In the genomic region with DNA sequence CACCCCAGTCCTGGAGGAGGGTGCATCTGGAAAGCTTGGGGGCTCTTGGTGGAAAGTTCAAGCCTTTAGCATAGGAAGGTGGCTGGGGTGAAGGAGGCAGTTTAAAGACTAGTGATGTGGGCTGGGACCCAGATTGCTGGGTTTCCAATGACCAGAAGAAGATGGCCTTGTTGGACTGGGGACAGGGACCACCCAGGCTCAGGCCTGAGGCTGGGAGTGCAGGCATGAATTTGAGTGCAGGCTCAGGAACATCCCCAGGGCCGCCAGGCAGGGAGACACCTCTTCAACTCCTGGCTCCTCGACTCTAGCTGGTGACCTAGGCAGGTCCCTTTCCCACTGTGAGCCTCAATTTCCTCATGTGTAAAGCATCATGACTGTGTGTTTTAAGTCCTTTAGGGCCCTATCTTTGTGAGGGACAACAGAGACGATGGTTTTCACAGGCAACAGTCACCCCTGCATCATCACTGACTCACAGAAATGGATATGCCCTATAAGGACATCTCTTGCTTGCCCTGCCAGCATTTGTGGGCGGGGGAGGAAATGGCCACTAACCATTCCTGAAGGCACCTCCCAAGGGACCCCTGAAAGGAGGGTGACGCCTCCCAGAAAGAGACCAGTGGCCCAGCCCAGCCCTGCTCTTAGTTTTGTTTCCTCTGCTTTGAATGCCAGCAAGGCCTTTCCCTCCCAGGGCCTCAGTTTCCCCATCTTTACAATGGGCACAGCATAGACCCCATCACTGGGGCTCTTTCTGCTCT, we compare ENCODE assay signal across 9 cellular contexts. TPM values are rescaled to one million over a fixed set of nuclear protein-coding genes. Genes with fewer than 3 reads are reported as not detected.
A peak's percentile ranks its signal among the peaks of the same experiment; 100 is the strongest.
DNase-seq lines count a peak whose midpoint lies in the region; ATAC-seq and TF ChIP-seq lines count a peak whose summit lies in the region.
"Had no signal": no experiment of that assay in that cellular context is flagged by ENCODE, and none has a peak within 500 bp of the region (broad histone marks: within the 10 kb centered on the region; RNA-seq: fewer than 3 reads in every experiment).

No MANE protein-coding gene starts in this region.

- H3K27ac ChIP-seq in IMR-90 (ENCODE audit: insufficient read depth, low read length) (peak overlapping the region; percentile 90), tibial nerve (peak overlapping the region in 3 of 4 donors; percentile 55 to 73 (median 65))

- TF ChIP-seq POLR2A in IMR-90 (IDR thresholded peaks at IDR 0.05; ENCODE audit: low read depth, low read length) (peak; percentile 40; the same call in 1 of the 2 replicates), tibial nerve (IDR thresholded peaks at IDR 0.05) (no peak)

- peak; percentile 93 for ATAC-seq in IMR-90 (ENCODE audit: low read depth)
- ATAC-seq in activated naive CD4-positive, alpha-beta T cell treated with anti-CD3 and anti-CD28 coated beads, Interleukin-2, amount 50 U/mL, for 72 hours, result peak; percentile 83 to 92

- H3K4me2 ChIP-seq in IMR-90 (ENCODE audit: low read depth, low read length), result peak overlapping the region; percentile 18; the same call in 1 of the 2 replicates

- H3K56ac ChIP-seq in IMR-90 (ENCODE audit: extremely low read depth, insufficient read depth, low read length), result peak overlapping the region; percentile 77

- peak overlapping the region; percentile 96 for H4K5ac ChIP-seq in IMR-90 (ENCODE audit: low read depth, low read length)

- H3K27ac Mint-ChIP-seq in activated naive CD4-positive, alpha-beta T cell treated with anti-CD3 and anti-CD28 coated beads, Interleukin-2, amount 50 U/mL, for 72 hours, result peak overlapping the region; percentile 96 to 97

- in situ Hi-C loops in IMR-90 (cut with MboI; ENCODE audit: low sequenced_read_pairs), result no loop called here

- H3K9me3 ChIP-seq in IMR-90 (ENCODE audit: control insufficient read depth, insufficient read depth, low read length) (no peaks in the 10 kb centered on the region), tibial nerve (no peaks in the 10 kb centered on the region)
- H3K9me3 ChIP-seq: Caco-2 had no signal

- H3K4ac ChIP-seq in IMR-90 (ENCODE audit: low read depth, low read length), result peak overlapping the region; percentile 99

- H4K91ac ChIP-seq in IMR-90 (ENCODE audit: insufficient read depth, low read depth, low read length), result peak overlapping the region; percentile 99

- peak overlapping the region; percentile 81 for H2AFZ ChIP-seq in IMR-90 (replicated peaks; ENCODE audit: low read length, poor library complexity)

- TF ChIP-seq EP300 in tibial nerve (IDR thresholded peaks at IDR 0.05), result peak in 1 of 2 donors; percentile 16

- peaks cover 15 to 54% of the 10 kb centered on the region in 2 donors for H3K36me3 Mint-ChIP-seq in activated naive CD4-positive, alpha-beta T cell treated with anti-CD3 and anti-CD28 coated beads, Interleukin-2, amount 50 U/mL, for 72 hours

- H3K18ac ChIP-seq in IMR-90 (ENCODE audit: low read depth, low read length), result peak overlapping the region; percentile 90

- DNase-seq in activated gamma-delta T cell treated with Interleukin-2 at 50 U/mL for 16 hours, result peak; percentile 48
- no peak for DNase-seq in activated gamma-delta T cell (lab: John Stamatoyannopoulos, UW)
- peak; percentile 97 for DNase-seq in IMR-90
- DNase-seq in activated naive CD4-positive, alpha-beta T cell treated with anti-CD3 and anti-CD28 coated beads, Interleukin-2, amount 50 U/mL, for 72 hours (ENCODE audit: low spot score in 2 of 2), result peak; percentile 36 to 82
- peak; percentile 58 for DNase-seq in kidney glomerular epithelial cell (lab: John Stamatoyannopoulos, UW)
- DNase-seq in tibial nerve (ENCODE audit: low spot score in 2 of 2), result peak in 1 of 2 donors; percentile 27
- no peak for DNase-seq in OCI-M1 (lab: John Stamatoyannopoulos, UW)
- DNase-seq in NCI-H146 treated with DMSO at 0.1 percent for 48 hours (lab: John Stamatoyannopoulos, UW; ENCODE audit: unreplicated experiment), result no peak

- H3K4me3 ChIP-seq in IMR-90 (ENCODE audit: insufficient read depth, low read depth, low read length), result no peak overlapping the region
- H3K4me3 ChIP-seq in tibial nerve, result no peak overlapping the region

- no peak for TF ChIP-seq CTCF in IMR-90 (conservative IDR thresholded peaks at IDR 0.05; ENCODE audit: low read depth, low read length)
- TF ChIP-seq CTCF in tibial nerve (IDR thresholded peaks at IDR 0.05), result no peak

- CTCF ChIA-PET in IMR-90 (lab: Yijun Ruan, JAX), result no interaction called here

- POLR2A ChIA-PET in IMR-90 (lab: Charles Lee; ENCODE audit: unreplicated experiment), result no interaction called here

- no peaks in the 10 kb centered on the region for H4K20me1 ChIP-seq in IMR-90 (ENCODE audit: insufficient read depth, low read length)

- peak overlapping the region; percentile 93 to 99 for H4K8ac ChIP-seq in IMR-90 (ENCODE audit: low read depth in 2 of 2, low read length in 2 of 2)

- intact Hi-C loops in IMR-90 (cut with micrococcal nuclease), result no loop called here

- H3K36me3 ChIP-seq in IMR-90 (ENCODE audit: control insufficient read depth, insufficient read depth, low read length) (peaks cover 3% of the 10 kb centered on the region), tibial nerve (peaks cover 0 to 8% (median 0%) of the 10 kb centered on the region in 3 donors)

- H2BK15ac ChIP-seq in IMR-90 (ENCODE audit: low read depth, low read length), result peak overlapping the region; percentile 92

- peaks cover 0 to 6% of the 10 kb centered on the region in 2 donors for H3K9me3 Mint-ChIP-seq in activated naive CD4-positive, alpha-beta T cell treated with anti-CD3 and anti-CD28 coated beads, Interleukin-2, amount 50 U/mL, for 72 hours

- H3K14ac ChIP-seq in IMR-90 (replicated peaks; ENCODE audit: low read depth, low read length), result peak overlapping the region; percentile 98

- 10% methylated on average over 2 of the region's 5 CpGs; no CpG with 5 or more reads in 1 of the 2 experiments for WGBS in IMR-90 (ENCODE audit: extremely low coverage in 2 of 2, insufficient read length in 1 of 2), 2 experiments
- 59 to 61% methylated on average over 5 of the region's 5 CpGs for WGBS in tibial nerve, 2 donors

- H2AK9ac ChIP-seq in IMR-90 (replicated peaks; ENCODE audit: low read depth, low read length, poor library complexity), result peak overlapping the region; percentile 91

- H3K79me1 ChIP-seq in IMR-90 (ENCODE audit: low read depth in 1 of 2, low read length in 2 of 2), result peaks cover 28 to 75% of the 10 kb centered on the region in 2 experiments

- H2BK20ac ChIP-seq in IMR-90 (ENCODE audit: low read depth, low read length), result peak overlapping the region; percentile 98

- BruUV-seq in IMR-90 (replicated peaks; lab: Mats Ljungman, UMichigan), result no TSS peak

- H3K4me1 ChIP-seq in IMR-90 (ENCODE audit: control insufficient read depth, insufficient read depth, low read length) (peaks cover 16% of the 10 kb centered on the region), tibial nerve (peaks cover 0 to 15% (median 5%) of the 10 kb centered on the region in 4 donors)

- H3K9me1 ChIP-seq in IMR-90 (ENCODE audit: insufficient read depth, low read length), result peaks cover 17% of the 10 kb centered on the region

- peak overlapping the region; percentile 100 for H3K23ac ChIP-seq in IMR-90 (ENCODE audit: low read depth, low read length)

- dilution Hi-C loops in IMR-90 (cut with HindIII; ENCODE audit: low sequenced_read_pairs, unreplicated experiment), result no loop called here

- H2AK5ac ChIP-seq in IMR-90 (ENCODE audit: low read depth, low read length), result peak overlapping the region; percentile 99

- H3K9ac ChIP-seq in IMR-90 (ENCODE audit: low read depth, low read length), result peak overlapping the region; percentile 44

- TF ChIP-seq RAD21 in IMR-90 (IDR thresholded peaks at IDR 0.05; ENCODE audit: low read length), result no peak

- H2BK120ac ChIP-seq in IMR-90 (ENCODE audit: low read depth, low read length), result peak overlapping the region; percentile 98

- peak overlapping the region; percentile 99 for H2BK5ac ChIP-seq in IMR-90 (ENCODE audit: low read depth, low read length, poor library complexity, severe bottlenecking)

- H3K27me3 ChIP-seq in IMR-90 (ENCODE audit: control insufficient read depth, insufficient read depth, low read length) (no peaks in the 10 kb centered on the region), tibial nerve (no peaks in the 10 kb centered on the region)

TF ChIP-seq in IMR-90, 13 proteins besides CTCF, POLR2A, EP300 and RAD21 (continues in another document):
- TF ChIP-seq BHLHE40 (IDR thresholded peaks at IDR 0.05; ENCODE audit: low read depth, low read length), result no peak
- TF ChIP-seq RFX5 (IDR thresholded peaks at IDR 0.05; ENCODE audit: low read depth, low read length), result no peak
- TF ChIP-seq, protein P1, sequence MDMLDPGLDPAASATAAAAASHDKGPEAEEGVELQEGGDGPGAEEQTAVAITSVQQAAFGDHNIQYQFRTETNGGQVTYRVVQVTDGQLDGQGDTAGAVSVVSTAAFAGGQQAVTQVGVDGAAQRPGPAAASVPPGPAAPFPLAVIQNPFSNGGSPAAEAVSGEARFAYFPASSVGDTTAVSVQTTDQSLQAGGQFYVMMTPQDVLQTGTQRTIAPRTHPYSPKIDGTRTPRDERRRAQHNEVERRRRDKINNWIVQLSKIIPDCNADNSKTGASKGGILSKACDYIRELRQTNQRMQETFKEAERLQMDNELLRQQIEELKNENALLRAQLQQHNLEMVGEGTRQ (IDR thresholded peaks at IDR 0.05; ENCODE audit: low read depth, low read length), result no peak
- peak; percentile 93 for TF ChIP-seq RCOR1 (IDR thresholded peaks at IDR 0.05; ENCODE audit: insufficient replicate concordance, low read length)
- TF ChIP-seq SMC3 (IDR thresholded peaks at IDR 0.05; ENCODE audit: low read depth, low read length), result no peak
- no peak for TF ChIP-seq CHD1 (IDR thresholded peaks at IDR 0.05; ENCODE audit: low read depth, low read length)
- TF ChIP-seq FOS (IDR thresholded peaks at IDR 0.05; ENCODE audit: low read depth, low read length), result peak; percentile 88
- TF ChIP-seq MAFK (IDR thresholded peaks at IDR 0.05; ENCODE audit: low read depth, low read length), result no peak
- peak; percentile 66; the same call in 1 of the 2 replicates for TF ChIP-seq MAZ (IDR thresholded peaks at IDR 0.05; ENCODE audit: borderline replicate concordance, low read depth, low read length)

RNA-seq across cellular contexts. Expression of gene NLRC5, which starts 11.1 kb away (rescaled TPM):
- 5.3 and 9.1 TPM in 2 replicates for total RNA-seq in IMR-90 (2012; rRNA removed)
- 14.9 and 15.8 TPM in 2 replicates for polyA plus RNA-seq in IMR-90 (2012; rRNA removed)
- 6.1 and 7.0 TPM in 2 replicates for polyA plus RNA-seq in IMR-90 (2012; cell fraction: cytosol; rRNA removed)
- 69.7 and 95.5 TPM in 2 replicates for polyA plus RNA-seq in IMR-90 (2012; cell fraction: nucleus; rRNA removed; ENCODE audit: low replicate concordance)
- total RNA-seq in activated naive CD4-positive, alpha-beta T cell treated with anti-CD3 and anti-CD28 coated beads, Interleukin-2, amount 50 U/mL, for 72 hours, result 100 to 1,000 TPM; 231 to 254 TPM
- total RNA-seq in tibial nerve, result 10 to 100 TPM; 32.4 to 57.9 (median 37.1) TPM

RNA-seq across cellular contexts. Expression of gene CETP, which starts 38.7 kb away (rescaled TPM):
- total RNA-seq in IMR-90 (2012; rRNA removed) (not detected in 2 replicates), tibial nerve (not detected)
- not detected in 2 replicates for polyA plus RNA-seq in IMR-90 (2012; rRNA removed)
- not detected in 2 replicates for polyA plus RNA-seq in IMR-90 (2012; cell fraction: cytosol; rRNA removed)
- 0.07 and 0.18 TPM in 2 replicates for polyA plus RNA-seq in IMR-90 (2012; cell fraction: nucleus; rRNA removed; ENCODE audit: low replicate concordance)
- not detected for total RNA-seq in activated naive CD4-positive, alpha-beta T cell treated with anti-CD3 and anti-CD28 coated beads, Interleukin-2, amount 50 U/mL, for 72 hours
- total RNA-seq: Caco-2 had no signal

Comparison
In these comparisons a context has a peak if more than half of its experiments do, and no peak if none do; other contexts are left out.
1. DNase-seq: peak in activated gamma-delta T cell treated with Interleukin-2 at 50 U/mL for 16 hours (single experiment), IMR-90 (single experiment), activated naive CD4-positive, alpha-beta T cell treated with anti-CD3 and anti-CD28 coated beads, Interleukin-2, amount 50 U/mL, for 72 hours (2 of 2) and kidney glomerular epithelial cell (single experiment); none in activated gamma-delta T cell (single experiment), OCI-M1 (single experiment) and NCI-H146 treated with DMSO at 0.1 percent for 48 hours (single experiment).